15 cellular contexts compared by ENCODE assay signal in genomic region chr9:126536131-126536530, GRCh38.
DNase-seq lines count a peak whose midpoint lies in the region; TF ChIP-seq lines count a peak whose summit lies in the region.
"Had no signal": no experiment of that assay in that cellular context is flagged by ENCODE, and none has a peak within 500 bp of the region (broad histone marks: within the 10 kb centered on the region; RNA-seq: fewer than 3 reads in every experiment).

No MANE protein-coding gene starts in this region.

- H3K9me3 ChIP-seq in DOHH2 (ENCODE audit: control insufficient read depth, insufficient read depth, low read length) (no peaks in the 10 kb centered on the region), sigmoid colon (no peaks in the 10 kb centered on the region)

- H3K27ac ChIP-seq in DOHH2 (ENCODE audit: low read depth, low read length), result peak overlapping the region; percentile 100
- no peak overlapping the region for H3K27ac ChIP-seq in sigmoid colon
- H3K27ac ChIP-seq: KMS-11 had no signal

- H3K4me3 Mint-ChIP-seq in CD14-positive monocyte, result no peak overlapping the region

- H3K9me2 ChIP-seq in DOHH2 (replicated peaks; ENCODE audit: control insufficient read depth, low read length), result no peaks in the 10 kb centered on the region

- peaks cover 23% of the 10 kb centered on the region for H3F3A ChIP-seq in DOHH2 (ENCODE audit: control insufficient read depth, insufficient read depth)

- H3K4me3 ChIP-seq in DOHH2 (ENCODE audit: low read length), result 0 out of 2 replicates have a peak overlapping the region, but pooled peaks have one; percentile 15
- H3K4me3 ChIP-seq in sigmoid colon, result no peak overlapping the region

- TF ChIP-seq POLR2A in sigmoid colon (IDR thresholded peaks at IDR 0.05), result no peak

- no peak overlapping the region for H3K27ac Mint-ChIP-seq in CD14-positive monocyte

- DNase-seq in NCI-H526 (lab: John Stamatoyannopoulos, UW) (peak; percentile 88 to 91), mesenteric fat pad (ENCODE audit: low spot score) (peak; percentile 41), sigmoid colon (peak; percentile 43), cerebellum (ENCODE audit: low spot score) (no peak), CD14-positive monocyte (ENCODE audit: low spot score) (no peak), NCI-H1092 (lab: John Stamatoyannopoulos, UW) (no peak)
- DNase-seq: DMS79, NCI-H1105 treated with DMSO at 0.1 percent for 48 hours, NCI-H2029 treated with DMSO at 0.1 percent for 48 hours, NCI-H2171, NCI-H345, NCI-H524, OCI-M1 had no signal

- 72 to 80% methylated on average over 7 of the region's 7 CpGs for WGBS in sigmoid colon, 2 donors

- TF ChIP-seq CTCF in DOHH2 (IDR thresholded peaks at IDR 0.05; ENCODE audit: low read depth, low read length, poor library complexity, severe bottlenecking), result no peak
- TF ChIP-seq CTCF in sigmoid colon (IDR thresholded peaks at IDR 0.05), result no peak
- no peak for TF ChIP-seq CTCF in CD14-positive monocyte (IDR thresholded peaks at IDR 0.05)

- peaks cover 0 to 2% of the 10 kb centered on the region in 2 donors for H3K36me3 Mint-ChIP-seq in CD14-positive monocyte

- H3K79me2 ChIP-seq in DOHH2 (ENCODE audit: control insufficient read depth, low read length), result peaks cover 13% of the 10 kb centered on the region

- TF ChIP-seq EP300 in sigmoid colon (IDR thresholded peaks at IDR 0.05), result no peak

- peaks cover 0 to 2% (median 0%) of the 10 kb centered on the region in 7 donors for H3K9me3 Mint-ChIP-seq in CD14-positive monocyte

- H3K27me3 Mint-ChIP-seq in CD14-positive monocyte (ENCODE audit: low read depth in 3 of 3), result peaks cover under 1 to 8% (median 3%) of the 10 kb centered on the region in 3 donors

- H3K4me1 Mint-ChIP-seq in CD14-positive monocyte, result peaks cover 44% of the 10 kb centered on the region

- H3K27me3 ChIP-seq in DOHH2 (ENCODE audit: control insufficient read depth, low read length) (no peaks in the 10 kb centered on the region), sigmoid colon (peaks cover 0 to 77% (median 30%) of the 10 kb centered on the region in 3 donors)

- H3K4me2 ChIP-seq in DOHH2 (ENCODE audit: low read length), result peak overlapping the region; percentile 97
- H3K4me2 ChIP-seq: KMS-11 had no signal

- H4K20me1 ChIP-seq in DOHH2 (ENCODE audit: control insufficient read depth, insufficient read depth, low read depth, low read length), result no peaks in the 10 kb centered on the region

- intact Hi-C loops in sigmoid colon (cut with DNase I), result no loop called here
- intact Hi-C loops in CD14-positive monocyte (cut with micrococcal nuclease), result no loop called here

- no peaks in the 10 kb centered on the region for H3K36me3 ChIP-seq in DOHH2 (ENCODE audit: control insufficient read depth, low read length)
- H3K36me3 ChIP-seq in sigmoid colon, result no peaks in the 10 kb centered on the region

- H3K4me1 ChIP-seq in DOHH2 (ENCODE audit: control insufficient read depth, low read length) (peaks cover 80% of the 10 kb centered on the region), sigmoid colon (peaks cover 0 to 12% (median 3%) of the 10 kb centered on the region in 4 donors)

Comparison
In these comparisons a context has a peak if more than half of its experiments do, and no peak if none do; other contexts are left out.
1. DNase-seq: peak in NCI-H526 (2 of 2), mesenteric fat pad (single experiment) and sigmoid colon (single experiment); none in cerebellum (single experiment), CD14-positive monocyte (single experiment) and NCI-H1092 (single experiment).